Comparison of ENCODE assay signal across 26 cellular contexts in genomic region chr17:33497623-33498022, GRCh38.
"Had no signal": no experiment of that assay in that cellular context is flagged by ENCODE, and none has a peak within 500 bp of the region (broad histone marks: within the 10 kb centered on the region; RNA-seq: fewer than 3 reads in every experiment).

No MANE protein-coding gene starts in this region.

- H3K9me3 Mint-ChIP-seq: mesothelial cell of epicardium had no signal

- H3K27ac ChIP-seq: coronary artery, dorsolateral prefrontal cortex, epithelial cell of prostate, gastrocnemius medialis, heart right ventricle, left lung, lower lobe of right lung had no signal

- H3K4me1 ChIP-seq: gastrocnemius medialis, left lung, lower lobe of right lung had no signal

- H3K27ac Mint-ChIP-seq: mesothelial cell of epicardium, naive B cell had no signal

- H3K36me3 ChIP-seq: esophagus squamous epithelium, gastrocnemius medialis, heart right ventricle, left lung, lower lobe of right lung had no signal

- H3K36me3 Mint-ChIP-seq: mesothelial cell of epicardium, naive B cell had no signal

- H3K4me1 Mint-ChIP-seq: naive B cell had no signal

- ATAC-seq: esophagus mucosa, gastrocnemius medialis, heart right ventricle, left cardiac atrium, left ventricle myocardium superior, mucosa of descending colon had no signal

- FAIRE-seq: colon, islet of Langerhans, keratinocyte had no signal

- DNase-seq: dermis blood vessel endothelial cell; dorsolateral prefrontal cortex; effector CD4-positive, alpha-beta T cell; effector memory CD4-positive, alpha-beta T cell; erythroblast; esophagus squamous epithelium; foreskin fibroblast; foreskin melanocyte; gastrocnemius medialis; glutamatergic neuron; head of caudate nucleus; heart right ventricle; hippocampal formation; left cardiac atrium; left lung; left ventricle myocardium superior; lower lobe of right lung; mucosa of descending colon; naive B cell had no signal

- H3K9me3 ChIP-seq: esophagus squamous epithelium, gastrocnemius medialis, heart right ventricle, left lung, lower lobe of right lung, mucosa of descending colon had no signal

- H3K4me3 ChIP-seq: coronary artery, dorsolateral prefrontal cortex, esophagus squamous epithelium, gastrocnemius medialis, heart right ventricle, left lung, lower lobe of right lung, mucosa of descending colon had no signal

- H3K27me3 ChIP-seq: gastrocnemius medialis, left lung had no signal

- H3K4me3 Mint-ChIP-seq: mesothelial cell of epicardium, naive B cell had no signal
